18 cellular contexts compared by ENCODE assay signal in the genomic region with DNA sequence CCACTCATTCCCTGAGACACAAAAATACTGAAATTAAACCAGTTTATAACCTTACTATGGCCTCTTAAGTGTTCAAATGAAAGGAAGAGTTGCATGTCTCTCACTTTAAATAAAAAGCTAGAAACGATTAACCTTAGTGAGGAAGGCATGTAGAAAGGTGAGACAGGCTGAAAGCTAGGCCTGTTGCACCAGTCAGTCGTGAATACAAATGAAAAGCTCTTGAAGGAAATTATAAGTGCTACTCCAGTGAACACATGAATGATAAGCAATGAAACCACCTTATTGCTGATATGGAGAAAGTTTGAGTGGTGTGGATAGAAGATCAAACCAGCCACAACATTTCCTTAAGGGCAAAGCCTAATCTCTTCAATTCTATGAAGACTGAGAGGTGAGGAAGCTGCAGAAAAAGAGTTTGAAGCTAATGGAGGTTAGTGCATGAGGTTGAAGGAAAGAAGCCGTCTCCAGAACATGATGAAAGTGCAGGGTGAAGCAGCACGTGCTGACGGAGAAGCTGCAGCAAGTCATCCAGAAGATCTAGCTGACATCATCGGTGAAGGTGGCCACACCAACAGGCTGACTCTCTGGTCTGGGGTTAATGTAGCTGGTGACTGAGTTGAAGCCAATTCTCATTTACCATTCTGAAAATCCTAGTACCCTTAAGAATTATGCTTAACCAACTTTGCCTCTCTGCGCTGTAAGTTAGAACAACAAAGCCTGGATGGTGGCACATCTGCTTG.
DNase-seq lines count a peak whose midpoint lies in the region; ATAC-seq and TF ChIP-seq lines count a peak whose summit lies in the region.
"Had no signal": no experiment of that assay in that cellular context is flagged by ENCODE, and none has a peak within 500 bp of the region (broad histone marks: within the 10 kb centered on the region; RNA-seq: fewer than 3 reads in every experiment).

No MANE protein-coding gene starts in this region.

- peaks cover 28% of the 10 kb centered on the region for H3K4me1 Mint-ChIP-seq in activated CD4-positive, alpha-beta T cell treated with anti-CD3 and anti-CD28 coated beads for 36 hours
- H3K4me1 Mint-ChIP-seq: CD14-positive monocyte had no signal

- H3K36me3 ChIP-seq in BLaER1 (peaks cover 65% of the 10 kb centered on the region), OCI-LY3 (replicated peaks; ENCODE audit: low read depth, low read length) (peaks cover 18% of the 10 kb centered on the region)
- H3K36me3 ChIP-seq: SJCRH30 had no signal

- CTCF ChIA-PET in activated CD4-positive, alpha-beta T cell treated with anti-CD3 and anti-CD28 coated beads for 36 hours (lab: Charles Lee): interaction anchor here (0.9 to 4.1 kb wide), 6 partner anchors 11 to 158 kb away, joined by 3 to 34 read pairs (median 4); no protein-coding TSS in a partner anchor

- H3K4me1 ChIP-seq in BLaER1 (peaks cover 61% of the 10 kb centered on the region), OCI-LY3 (ENCODE audit: low read length) (peaks cover 16% of the 10 kb centered on the region)
- H3K4me1 ChIP-seq: SJCRH30 had no signal

- TF ChIP-seq CTCF in OCI-LY3 (IDR thresholded peaks at IDR 0.05; ENCODE audit: low read depth, low read length): no peak

- no peaks in the 10 kb centered on the region for H3K9me3 Mint-ChIP-seq in activated CD4-positive, alpha-beta T cell treated with anti-CD3 and anti-CD28 coated beads for 36 hours (ENCODE audit: low read depth)
- H3K9me3 Mint-ChIP-seq: HFFc6 had no signal

- ATAC-seq in activated CD4-positive, alpha-beta T cell treated with anti-CD3 and anti-CD28 coated beads for 36 hours: peak; percentile 52
- no peak for ATAC-seq in GM21390 (IDR thresholded peaks at IDR 0.05; ENCODE audit: unreplicated experiment)
- ATAC-seq: K562 had no signal

- peaks cover 33% of the 10 kb centered on the region for H3K79me2 ChIP-seq in OCI-LY3 (ENCODE audit: low read length)

- H3K27ac ChIP-seq in BLaER1 (no peak overlapping the region), OCI-LY3 (ENCODE audit: low read length) (peak overlapping the region; percentile 14; the same call in 1 of the 2 replicates)
- H3K27ac ChIP-seq: RWPE1, SJCRH30 had no signal

- peak; percentile 34 for DNase-seq in activated CD4-positive, alpha-beta T cell treated with anti-CD3 and anti-CD28 coated beads for 36 hours
- no peak for DNase-seq in activated CD4-positive, alpha-beta T cell treated with anti-CD3 and anti-CD28 coated beads, Interleukin-2, amount 50 U/mL, for 48 hours
- DNase-seq in glomerular visceral epithelial cell (ENCODE audit: extremely low spot score): peak; percentile 47
- no peak for DNase-seq in activated effector memory CD4-positive, alpha-beta T cell treated with anti-CD3 and anti-CD28 coated beads, Interleukin-2, amount 50 U/mL, for 16 hours
- no peak for DNase-seq in COR-L47 (lab: John Stamatoyannopoulos, UW)
- DNase-seq: HFFc6; NCI-H1436; NCI-H2081; NCI-H345; NCI-H526 treated with DMSO at 0.1 percent for 48 hours; NK-92 treated with Interleukin-12 subunit alpha and Interleukin-12 subunit beta, amount 100 ng/mL, for 24 hours; SJCRH30 had no signal

- H3K4me3 ChIP-seq in BLaER1: no peak overlapping the region
- H3K4me3 ChIP-seq in OCI-LY3 (ENCODE audit: low read length): peak overlapping the region; percentile 5; the same call in 1 of the 2 replicates
- H3K4me3 ChIP-seq: K562, SJCRH30 had no signal

- H3K4me2 ChIP-seq in BLaER1 (peak overlapping the region; percentile 77), OCI-LY3 (ENCODE audit: low read length) (peak overlapping the region; percentile 41)

- H3K9ac ChIP-seq in BLaER1: no peak overlapping the region
- no peak overlapping the region for H3K9ac ChIP-seq in OCI-LY3 (ENCODE audit: low read length)

- H4K20me1 ChIP-seq in BLaER1 (peaks cover 94% of the 10 kb centered on the region), OCI-LY3 (ENCODE audit: insufficient read depth, low read length) (peaks cover 57% of the 10 kb centered on the region)

- POLR2A ChIA-PET in activated CD4-positive, alpha-beta T cell treated with anti-CD3 and anti-CD28 coated beads for 36 hours (lab: Charles Lee): no interaction called here

- H3K27ac Mint-ChIP-seq in activated CD4-positive, alpha-beta T cell treated with anti-CD3 and anti-CD28 coated beads for 36 hours: no peak overlapping the region
- H3K27ac Mint-ChIP-seq: HFFc6 had no signal

- H3K9me3 ChIP-seq in BLaER1: no peaks in the 10 kb centered on the region
- H3K9me3 ChIP-seq in OCI-LY3 (ENCODE audit: insufficient read depth, low read length): no peaks in the 10 kb centered on the region
- H3K9me3 ChIP-seq: SJCRH30 had no signal

- no peaks in the 10 kb centered on the region for H3K27me3 Mint-ChIP-seq in activated CD4-positive, alpha-beta T cell treated with anti-CD3 and anti-CD28 coated beads for 36 hours

- H2AFZ ChIP-seq in OCI-LY3 (ENCODE audit: low read depth, low read length): no peak overlapping the region

- no peak overlapping the region for H3K4me3 Mint-ChIP-seq in activated CD4-positive, alpha-beta T cell treated with anti-CD3 and anti-CD28 coated beads for 36 hours
- H3K4me3 Mint-ChIP-seq: CD14-positive monocyte, HFFc6 had no signal

- intact Hi-C loops in activated CD4-positive, alpha-beta T cell treated with anti-CD3 and anti-CD28 coated beads for 36 hours (cut with DNase I, micrococcal nuclease): no loop called here

- no peaks in the 10 kb centered on the region for H3K27me3 ChIP-seq in BLaER1
- no peaks in the 10 kb centered on the region for H3K27me3 ChIP-seq in OCI-LY3 (ENCODE audit: low read depth, low read length)
- H3K27me3 ChIP-seq: SJCRH30 had no signal

- H3K36me3 Mint-ChIP-seq in activated CD4-positive, alpha-beta T cell treated with anti-CD3 and anti-CD28 coated beads for 36 hours (ENCODE audit: low read depth): peaks cover 18% of the 10 kb centered on the region

Comparison
In these comparisons a context has a peak if more than half of its experiments do, and no peak if none do; other contexts are left out.
1. DNase-seq: peak in activated CD4-positive, alpha-beta T cell treated with anti-CD3 and anti-CD28 coated beads for 36 hours (single experiment) and glomerular visceral epithelial cell (single experiment); none in activated CD4-positive, alpha-beta T cell treated with anti-CD3 and anti-CD28 coated beads, Interleukin-2, amount 50 U/mL, for 48 hours (0 of 2), activated effector memory CD4-positive, alpha-beta T cell treated with anti-CD3 and anti-CD28 coated beads, Interleukin-2, amount 50 U/mL, for 16 hours (single experiment) and COR-L47 (single experiment).